In genomic region chr15:95105229-95105628, GRCh38 we compare ENCODE assay signal across 1 cellular context.
TF ChIP-seq lines count a peak whose summit lies in the region.

No MANE protein-coding gene starts in this region.

TF ChIP-seq in K562, 482 proteins besides CTCF, POLR2A, EP300 and RAD21 (continued from another document):
- TF ChIP-seq REST (CRISPR knock-in tag; IDR thresholded peaks at IDR 0.05; ENCODE audit: low read depth) (no peak), ZNF551 (CRISPR knock-in tag; IDR thresholded peaks at IDR 0.05) (no peak), SMAD3 (CRISPR knock-in tag; conservative IDR thresholded peaks at IDR 0.05) (no peak), ARID3B (CRISPR knock-in tag; IDR thresholded peaks at IDR 0.05; ENCODE audit: borderline replicate concordance) (no peak), HBP1 (CRISPR knock-in tag; IDR thresholded peaks at IDR 0.05) (no peak)
